Comparison of ENCODE assay signal across 11 cellular contexts in the genomic region with DNA sequence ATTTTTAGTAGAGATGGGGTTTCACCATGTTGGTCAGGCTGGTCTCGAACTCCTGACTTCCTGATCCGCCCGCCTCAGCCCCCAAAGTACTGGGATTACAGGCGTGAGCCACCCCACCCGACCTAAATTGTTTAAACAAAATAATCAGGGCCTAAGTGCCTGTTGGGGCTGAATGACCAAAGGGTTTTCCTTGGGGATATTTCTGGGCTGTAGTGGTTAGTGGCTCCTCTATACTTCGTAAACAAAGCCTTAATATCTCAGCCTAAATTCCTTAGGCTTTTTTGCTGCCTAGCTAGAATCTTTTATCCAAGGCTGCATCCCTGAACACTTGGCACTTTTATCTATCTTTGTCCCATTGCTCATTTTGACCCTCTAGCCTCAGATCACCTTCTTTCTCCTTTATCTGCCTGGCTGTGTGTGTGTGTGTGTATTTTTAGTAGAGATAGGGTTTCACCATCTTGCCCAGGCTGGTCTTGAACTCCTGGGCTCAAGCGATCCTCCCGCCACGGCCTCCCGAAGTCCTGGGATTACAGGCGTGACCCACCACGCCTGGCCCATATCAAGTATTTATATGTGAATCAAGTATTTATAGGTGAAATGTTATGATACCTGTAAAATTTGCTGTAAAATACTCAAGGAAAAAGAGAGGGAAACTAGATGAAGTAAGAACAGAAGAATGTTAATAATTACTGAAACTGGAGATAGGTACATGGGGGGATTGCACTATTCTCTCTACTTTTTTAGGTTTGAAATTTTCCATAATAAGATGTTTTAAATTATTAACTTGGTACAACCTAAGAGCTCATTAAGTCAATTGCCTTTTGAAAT. TPM values are rescaled to one million over a fixed set of nuclear protein-coding genes. Genes with fewer than 3 reads are reported as not detected.
DNase-seq lines count a peak whose midpoint lies in the region; TF ChIP-seq lines count a peak whose summit lies in the region.
"Had no signal": no experiment of that assay in that cellular context is flagged by ENCODE, and none has a peak within 500 bp of the region (broad histone marks: within the 10 kb centered on the region; RNA-seq: fewer than 3 reads in every experiment).

No MANE protein-coding gene starts in this region.

- H3K27me3 ChIP-seq in CD8-positive, alpha-beta memory T cell (ENCODE audit: insufficient read depth, low read length, poor library complexity, severe bottlenecking): no peaks in the 10 kb centered on the region
- H3K27me3 ChIP-seq in thyroid gland: no peaks in the 10 kb centered on the region

- intact Hi-C loops in activated CD4-positive, alpha-beta memory T cell treated with anti-CD3 and anti-CD28 coated beads for 36 hours (cut with micrococcal nuclease): loop anchor here (5.0 kb wide), 2 partner anchors 158 to 382 kb away; a partner anchor contains a TSS
- intact Hi-C loops in thyroid gland (cut with DNase I) (loop anchor here (5.0 to 10.0 kb wide), 2 partner anchors 47 to 100 kb away; a partner anchor contains a TSS), lower leg skin (cut with DNase I; ENCODE audit: low total_unique reads) (no loop called here)

- H3K9me3 ChIP-seq in CD8-positive, alpha-beta memory T cell (ENCODE audit: low read length): no peaks in the 10 kb centered on the region
- H3K9me3 ChIP-seq in mesodermal cell (ENCODE audit: control insufficient read depth, low read length): no peaks in the 10 kb centered on the region
- H3K9me3 ChIP-seq in thyroid gland: no peaks in the 10 kb centered on the region
- H3K9me3 ChIP-seq: psoas muscle had no signal

- peaks cover 0 to 1% of the 10 kb centered on the region in 2 donors for H3K27me3 Mint-ChIP-seq in CD8-positive, alpha-beta memory T cell
- no peaks in the 10 kb centered on the region for H3K27me3 Mint-ChIP-seq in IgD-negative memory B cell
- no peaks in the 10 kb centered on the region for H3K27me3 Mint-ChIP-seq in activated CD4-positive, alpha-beta memory T cell treated with anti-CD3 and anti-CD28 coated beads for 36 hours

- H3K36me3 Mint-ChIP-seq in CD8-positive, alpha-beta memory T cell: peaks cover 0 to 14% (median 3%) of the 10 kb centered on the region in 3 donors
- H3K36me3 Mint-ChIP-seq in IgD-negative memory B cell: peaks cover 6% of the 10 kb centered on the region
- H3K36me3 Mint-ChIP-seq in activated CD4-positive, alpha-beta memory T cell treated with anti-CD3 and anti-CD28 coated beads for 36 hours: peaks cover 40% of the 10 kb centered on the region

- H3K27ac Mint-ChIP-seq in CD8-positive, alpha-beta memory T cell: peak overlapping the region in 6 of 8 donors; percentile 4 to 90 (median 61)
- H3K27ac Mint-ChIP-seq in IgD-negative memory B cell: peak overlapping the region in 2 of 3 donors; percentile 72 to 98
- H3K27ac Mint-ChIP-seq in activated CD4-positive, alpha-beta memory T cell treated with anti-CD3 and anti-CD28 coated beads for 36 hours: peak overlapping the region; percentile 25

- H3K9me3 Mint-ChIP-seq in CD8-positive, alpha-beta memory T cell: no peaks in the 10 kb centered on the region
- no peaks in the 10 kb centered on the region for H3K9me3 Mint-ChIP-seq in IgD-negative memory B cell
- no peaks in the 10 kb centered on the region for H3K9me3 Mint-ChIP-seq in activated CD4-positive, alpha-beta memory T cell treated with anti-CD3 and anti-CD28 coated beads for 36 hours

- no peaks in the 10 kb centered on the region for H3K36me3 ChIP-seq in CD8-positive, alpha-beta memory T cell (ENCODE audit: insufficient read depth, low read length)
- H3K36me3 ChIP-seq in mesodermal cell (ENCODE audit: control insufficient read depth, insufficient read depth, low read length) (peaks cover 20% of the 10 kb centered on the region), thyroid gland (no peaks in the 10 kb centered on the region)

- H3K4me3 ChIP-seq in CD8-positive, alpha-beta memory T cell (ENCODE audit: low read length): peak overlapping the region; percentile 4
- peak overlapping the region; percentile 86 for H3K4me3 ChIP-seq in mesodermal cell (ENCODE audit: extremely low read depth, insufficient read depth, low read length, poor library complexity, severe bottlenecking)
- no peak overlapping the region for H3K4me3 ChIP-seq in thyroid gland (replicated peaks in 1 of 3)
- no peak overlapping the region for H3K4me3 ChIP-seq in lower leg skin (ENCODE audit: low read depth, poor library complexity, severe bottlenecking)

- peaks cover 27 to 50% (median 48%) of the 10 kb centered on the region in 3 donors for H3K4me1 Mint-ChIP-seq in CD8-positive, alpha-beta memory T cell
- peaks cover 17 to 26% (median 20%) of the 10 kb centered on the region in 3 donors for H3K4me1 Mint-ChIP-seq in IgD-negative memory B cell
- peaks cover 32% of the 10 kb centered on the region for H3K4me1 Mint-ChIP-seq in activated CD4-positive, alpha-beta memory T cell treated with anti-CD3 and anti-CD28 coated beads for 36 hours (ENCODE audit: low read depth)

- TF ChIP-seq CTCF in thyroid gland (IDR thresholded peaks at IDR 0.05) (no peak), lower leg skin (IDR thresholded peaks at IDR 0.05) (no peak)

- no peak for TF ChIP-seq POLR2A in thyroid gland (IDR thresholded peaks at IDR 0.05)
- TF ChIP-seq POLR2A in lower leg skin (IDR thresholded peaks at IDR 0.05): no peak

- CTCF ChIA-PET in CD8-positive, alpha-beta memory T cell (lab: Charles Lee): no interaction called here
- CTCF ChIA-PET in activated CD4-positive, alpha-beta memory T cell treated with anti-CD3 and anti-CD28 coated beads for 36 hours (lab: Charles Lee): interaction anchor here (0.7 kb wide), 1 partner anchor 103 kb away, joined by 3 read pairs; no protein-coding TSS in a partner anchor

- no peak for DNase-seq in CD8-positive, alpha-beta memory T cell
- DNase-seq in activated CD4-positive, alpha-beta memory T cell treated with anti-CD3 and anti-CD28 coated beads for 36 hours: no peak
- DNase-seq in activated gamma-delta T cell (lab: John Stamatoyannopoulos, UW): no peak
- DNase-seq in GM03348 (ENCODE audit: low spot score): no peak
- DNase-seq in thyroid gland: no peak
- no peak for DNase-seq in lower leg skin (ENCODE audit: low spot score in 2 of 2)
- DNase-seq: effector CD8-positive, alpha-beta T cell; T1000 had no signal

- POLR2A ChIA-PET in CD8-positive, alpha-beta memory T cell (lab: Charles Lee): no interaction called here
- POLR2A ChIA-PET in activated CD4-positive, alpha-beta memory T cell treated with anti-CD3 and anti-CD28 coated beads for 36 hours (lab: Charles Lee): interaction anchor here (2.1 kb wide), 1 partner anchor 11 kb away, joined by 12 read pairs; no protein-coding TSS in a partner anchor

- H3K4me1 ChIP-seq in CD8-positive, alpha-beta memory T cell (ENCODE audit: insufficient read depth, low read length): peaks cover 8% of the 10 kb centered on the region
- peaks cover 8% of the 10 kb centered on the region for H3K4me1 ChIP-seq in mesodermal cell (ENCODE audit: control insufficient read depth, insufficient read depth, low read length, poor library complexity, severe bottlenecking)
- H3K4me1 ChIP-seq in thyroid gland: peaks cover 6 to 17% of the 10 kb centered on the region in 2 donors
- H3K4me1 ChIP-seq: psoas muscle had no signal

- WGBS in mesodermal cell (ENCODE audit: insufficient coverage in 2 of 2), 2 experiments: 92 to 100% methylated on average over 5 to 7 of the region's 12 CpGs
- 84 to 90% methylated on average over 12 of the region's 12 CpGs for WGBS in thyroid gland, 2 donors
- 88 to 89% methylated on average over 12 of the region's 12 CpGs for WGBS in lower leg skin, 2 donors

- peak overlapping the region; percentile 51 for H3K27ac ChIP-seq in CD8-positive, alpha-beta memory T cell (ENCODE audit: low read depth, low read length)
- no peak overlapping the region for H3K27ac ChIP-seq in mesodermal cell (ENCODE audit: low read depth, low read length, severe bottlenecking)
- H3K27ac ChIP-seq in thyroid gland: no peak overlapping the region
- H3K27ac ChIP-seq: psoas muscle had no signal

- H3K4me3 Mint-ChIP-seq in CD8-positive, alpha-beta memory T cell: peak overlapping the region; percentile 80 to 100 (median 99)
- peak overlapping the region; percentile 88 to 100 (median 98) for H3K4me3 Mint-ChIP-seq in IgD-negative memory B cell
- H3K4me3 Mint-ChIP-seq in activated CD4-positive, alpha-beta memory T cell treated with anti-CD3 and anti-CD28 coated beads for 36 hours: peak overlapping the region; percentile 99

RNA-seq across cellular contexts. Expression of a gene that starts 1.8 kb away (rescaled TPM):
- 100 to 1,000 TPM; 100 to 106 TPM for total RNA-seq in CD8-positive, alpha-beta memory T cell
- polyA plus RNA-seq in CD8-positive, alpha-beta memory T cell: 2.7 TPM
- 4.7 TPM for polyA plus RNA-seq in IgD-negative memory B cell
- 100 to 1,000 TPM; 227 TPM for total RNA-seq in activated CD4-positive, alpha-beta memory T cell treated with anti-CD3 and anti-CD28 coated beads for 36 hours
- 84.4 TPM for polyA plus RNA-seq in mesodermal cell (2013, experiment 1 of 2)
- polyA plus RNA-seq in mesodermal cell (2013, experiment 2 of 2): 105 TPM
- 1 to 10 TPM in 3 of 4 donors, under 1 TPM in 1; 0.89 to 8.1 (median 1.6) TPM for total RNA-seq in thyroid gland
- total RNA-seq in lower leg skin: 10 to 100 TPM in 2 of 4 donors, 1 to 10 TPM in 2; 3.2 to 17.4 (median 12.0) TPM

RNA-seq across cellular contexts. Expression of a gene that starts 2.1 kb away (rescaled TPM):
- total RNA-seq in CD8-positive, alpha-beta memory T cell: 10 to 100 TPM; 16.2 to 19.0 TPM
- 0.58 TPM for polyA plus RNA-seq in CD8-positive, alpha-beta memory T cell
- 0.68 TPM for polyA plus RNA-seq in IgD-negative memory B cell
- total RNA-seq in activated CD4-positive, alpha-beta memory T cell treated with anti-CD3 and anti-CD28 coated beads for 36 hours: 10 to 100 TPM; 11.1 to 13.0 TPM
- polyA plus RNA-seq in mesodermal cell (2013, experiment 1 of 2): 16.7 TPM
- polyA plus RNA-seq in mesodermal cell (2013, experiment 2 of 2): 19.9 TPM
- total RNA-seq in thyroid gland (1 to 10 TPM in 1 of 4 donors, under 1 TPM in 1, not detected in 2; 0.78 to 1.6 TPM), lower leg skin (1 to 10 TPM in 3 of 4 donors, under 1 TPM in 1; 0.76 to 1.9 (median 1.5) TPM)

Comparison
In these comparisons a context has a peak if more than half of its experiments do, and no peak if none do; other contexts are left out.
1. H3K4me3 ChIP-seq: peak in CD8-positive, alpha-beta memory T cell (single experiment) and mesodermal cell (single experiment); none in thyroid gland (0 of 3) and lower leg skin (single experiment).
2. H3K27ac Mint-ChIP-seq: peak in every context shown above with its lines; median percentile 85 in IgD-negative memory B cell; 61 in CD8-positive, alpha-beta memory T cell; 25 in activated CD4-positive, alpha-beta memory T cell treated with anti-CD3 and anti-CD28 coated beads for 36 hours.
3. RNA of a gene that starts 1.8 kb away (total RNA-seq): 227 TPM in activated CD4-positive, alpha-beta memory T cell treated with anti-CD3 and anti-CD28 coated beads for 36 hours and 100 to 106 TPM in CD8-positive, alpha-beta memory T cell; 3.2 to 17.4 TPM in lower leg skin and 0.89 to 8.1 TPM in thyroid gland; every median in the first group is over 4 times any median in the second.
4. RNA of a gene that starts 2.1 kb away (total RNA-seq): 16.2 to 19.0 TPM in CD8-positive, alpha-beta memory T cell and 11.1 to 13.0 TPM in activated CD4-positive, alpha-beta memory T cell treated with anti-CD3 and anti-CD28 coated beads for 36 hours; 0.76 to 1.9 TPM in lower leg skin and 0.78 to 1.6 TPM in thyroid gland; every median in the first group is over 4 times any median in the second.
5. Peak in every context shown above with its lines, with median percentiles within 50 percentile points of each other: H3K4me3 Mint-ChIP-seq.